Comparison of ENCODE assay signal across 10 cellular contexts in genomic region chr12:52246720-52247621, GRCh38. TPM values are rescaled to one million over a fixed set of nuclear protein-coding genes. Genes with fewer than 3 reads are reported as not detected.
DNase-seq lines count a peak whose midpoint lies in the region; ATAC-seq and TF ChIP-seq lines count a peak whose summit lies in the region.
"Had no signal": no experiment of that assay in that cellular context is flagged by ENCODE, and none has a peak within 500 bp of the region (broad histone marks: within the 10 kb centered on the region; RNA-seq: fewer than 3 reads in every experiment).

No MANE protein-coding gene starts in this region.

- 41 to 55% (median 44%) methylated on average over 10 of the region's 10 CpGs for WGBS in psoas muscle, 3 donors

- no peak for TF ChIP-seq CTCF in ascending aorta (IDR thresholded peaks at IDR 0.05)
- no peak for TF ChIP-seq CTCF in psoas muscle (IDR thresholded peaks at IDR 0.05)

- H3K4me1 ChIP-seq in ascending aorta = peaks cover 20 to 65% of the 10 kb centered on the region in 2 donors
- peaks cover 43% of the 10 kb centered on the region for H3K4me1 ChIP-seq in psoas muscle

- H3K4me3 ChIP-seq in ascending aorta (no peak overlapping the region), psoas muscle (no peak overlapping the region)

- H3K36me3 ChIP-seq in ascending aorta (no peaks in the 10 kb centered on the region), psoas muscle (ENCODE audit: insufficient read depth in 1 of 2, low read depth in 1 of 2) (no peaks in the 10 kb centered on the region)

- H3K27ac ChIP-seq in ascending aorta = peak overlapping the region; percentile 88 to 89
- H3K27ac ChIP-seq in psoas muscle = peak overlapping the region; percentile 72
- H3K27ac ChIP-seq: 22Rv1 had no signal

- intact Hi-C loops in ascending aorta (cut with DNase I) = loop anchor here (10.0 kb wide), 1 partner anchor 212 kb away; no protein-coding TSS in a partner anchor
- intact Hi-C loops in psoas muscle (cut with DNase I) = no loop called here

- peak; percentile 12 for DNase-seq in DMS79 treated with DMSO at 0.1 percent for 48 hours (lab: John Stamatoyannopoulos, UW)
- DNase-seq in DMS79 (lab: John Stamatoyannopoulos, UW) = no peak
- peak; percentile 86 for DNase-seq in NCI-H2107 treated with DMSO at 0.1 percent for 48 hours (lab: John Stamatoyannopoulos, UW; ENCODE audit: unreplicated experiment)
- no peak for DNase-seq in ascending aorta (ENCODE audit: low spot score in 2 of 2)
- peak in 1 of 2 donors; percentile 55 for DNase-seq in psoas muscle
- no peak for DNase-seq in hepatic stellate cell (ENCODE audit: low spot score)

- peak; percentile 76 to 85 (median 78) for ATAC-seq in psoas muscle
- no peak for ATAC-seq in GM19328 (IDR thresholded peaks at IDR 0.05; ENCODE audit: unreplicated experiment)
- ATAC-seq in GM19324 (IDR thresholded peaks at IDR 0.05; ENCODE audit: low FRiP score, unreplicated experiment) = no peak

- H3K27me3 ChIP-seq in ascending aorta (no peaks in the 10 kb centered on the region), psoas muscle (ENCODE audit: insufficient read depth in 3 of 3, low read length in 2 of 3) (no peaks in the 10 kb centered on the region)

- H3K9me3 ChIP-seq in ascending aorta = no peaks in the 10 kb centered on the region
- H3K9me3 ChIP-seq in psoas muscle = no peaks in the 10 kb centered on the region

RNA-seq across cellular contexts. Expression of gene KRT7, which starts 13.9 kb away (rescaled TPM):
- 153 TPM for total RNA-seq in ascending aorta
- 1 to 10 TPM in 3 of 4 donors, under 1 TPM in 1; 0.39 to 3.9 (median 1.9) TPM for total RNA-seq in psoas muscle
- polyA plus RNA-seq in psoas muscle = 1 to 10 TPM in 2 of 3 donors, under 1 TPM in 1; 0.56 to 2.2 (median 1.6) TPM
- total RNA-seq: mononuclear cell had no signal

RNA-seq across cellular contexts. Expression of gene KRT86, which starts 27.5 kb away (rescaled TPM):
- total RNA-seq in ascending aorta = 0.96 TPM
- under 1 TPM in 1 of 4 donors, not detected in 3; 0.77 TPM for total RNA-seq in psoas muscle
- polyA plus RNA-seq in psoas muscle = under 1 TPM in 2 of 3 donors, not detected in 1; 0.01 to 0.05 TPM

RNA-seq across cellular contexts. Expression of gene KRT81, which starts 44.4 kb away (rescaled TPM):
- total RNA-seq in ascending aorta (not detected), psoas muscle (not detected)
- polyA plus RNA-seq in psoas muscle = under 1 TPM in 2 of 3 donors, not detected in 1; 0.03 to 0.14 TPM
- total RNA-seq: mononuclear cell had no signal

RNA-seq across cellular contexts. Expression of gene KRT80, which starts 55.2 kb away (rescaled TPM):
- total RNA-seq in ascending aorta (not detected), psoas muscle (10 to 100 TPM in 1 of 4 donors, 1 to 10 TPM in 2, under 1 TPM in 1; 0.11 to 14.0 (median 2.9) TPM)
- polyA plus RNA-seq in psoas muscle = under 1 TPM; 0.13 to 0.44 (median 0.24) TPM
- total RNA-seq: mononuclear cell had no signal

Comparison
In these comparisons a context has a peak if more than half of its experiments do, and no peak if none do; other contexts are left out.
1. DNase-seq: peak in DMS79 treated with DMSO at 0.1 percent for 48 hours (single experiment) and NCI-H2107 treated with DMSO at 0.1 percent for 48 hours (single experiment); none in DMS79 (single experiment), ascending aorta (0 of 2) and hepatic stellate cell (single experiment).
2. ATAC-seq: peak in psoas muscle (4 of 4); none in GM19328 (single experiment) and GM19324 (single experiment).
3. RNA of gene KRT7, which starts 13.9 kb away (total RNA-seq): 153 TPM in ascending aorta (single experiment); 0.39 to 3.9 TPM in psoas muscle; every median in the first group is over 10 times any median in the second.